ENCODE assay signal across 14 cellular contexts in genomic region chr3:12932754-12933153, GRCh38.
"Had no signal": no experiment of that assay in that cellular context is flagged by ENCODE, and none has a peak within 500 bp of the region (broad histone marks: within the 10 kb centered on the region; RNA-seq: fewer than 3 reads in every experiment).

No MANE protein-coding gene starts in this region.

- H3K4me3 ChIP-seq: lung, transverse colon had no signal

- DNase-seq: activated B cell treated with CpG ODN at 0.5 μM for 24 hours; activated CD4-positive, alpha-beta T cell treated with anti-CD3 and anti-CD28 coated beads, Interleukin-2, amount 10 ng/mL, durations not matched to agents 24 days and 14 days; activated naive CD4-positive, alpha-beta T cell treated with anti-CD3 and anti-CD28 coated beads for 36 hours; effector CD4-positive, alpha-beta T cell; foreskin melanocyte; hippocampal formation; naive thymus-derived CD8-positive, alpha-beta T cell; stimulated activated CD4-positive, alpha-beta T cell treated with anti-CD3 and anti-CD28 coated beads, Interleukin-15, amount 100 ng/mL, for 24 hours; stimulated activated CD4-positive, alpha-beta T cell treated with anti-CD3 and anti-CD28 coated beads, Interleukin-4, amount 100 ng/mL, for 4 hours; stimulated activated naive CD8-positive, alpha-beta T cell treated with anti-CD3 and anti-CD28 coated beads, Interleukin-15, amount 100 ng/mL, for 72 hours; T-helper 17 cell; transverse colon had no signal

- ATAC-seq: activated T-helper 17 cell treated with anti-CD3 and anti-CD28 coated beads, Interleukin-2, amount 50 U/mL, for 72 hours; naive thymus-derived CD8-positive, alpha-beta T cell; stimulated activated naive CD8-positive, alpha-beta T cell treated with anti-CD3 and anti-CD28 coated beads, Interleukin-15, amount 100 ng/mL, for 72 hours; T-helper 17 cell had no signal

- H3K9me3 ChIP-seq: transverse colon had no signal

- H3K27me3 ChIP-seq: transverse colon had no signal
